ENCODE assay signal across 13 cellular contexts in the genomic region with DNA sequence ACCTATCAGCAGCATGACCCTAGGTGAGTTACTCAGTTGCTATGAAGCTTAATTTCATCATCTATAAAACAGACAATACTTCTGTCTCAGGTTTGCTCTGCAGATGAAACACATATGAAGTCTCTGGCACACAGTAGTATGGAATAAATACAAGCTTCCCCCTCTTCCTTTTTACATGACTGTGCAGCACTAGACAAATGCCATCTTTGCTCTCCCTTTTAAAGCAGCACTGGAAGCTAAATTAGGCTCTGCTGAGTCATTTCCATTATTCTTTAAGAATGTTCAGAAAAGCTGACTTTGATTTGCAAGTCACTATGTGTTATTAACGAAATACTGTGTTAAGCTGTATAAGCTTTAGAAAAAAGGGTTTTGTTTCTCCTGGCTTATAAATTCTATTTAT. TPM values are rescaled to one million over a fixed set of nuclear protein-coding genes. Genes with fewer than 3 reads are reported as not detected.
DNase-seq lines count a peak whose midpoint lies in the region; ATAC-seq and TF ChIP-seq lines count a peak whose summit lies in the region.
"Had no signal": no experiment of that assay in that cellular context is flagged by ENCODE, and none has a peak within 500 bp of the region (broad histone marks: within the 10 kb centered on the region; RNA-seq: fewer than 3 reads in every experiment).

No MANE protein-coding gene starts in this region.

- H3K27ac Mint-ChIP-seq in endothelial cell (ENCODE audit: unreplicated experiment): no peak overlapping the region
- H3K27ac Mint-ChIP-seq: naive thymus-derived CD4-positive, alpha-beta T cell had no signal

- H3K9me2 ChIP-seq in MM.1S (replicated peaks; ENCODE audit: insufficient read depth, low read length): no peaks in the 10 kb centered on the region

- H3K9me3 Mint-ChIP-seq in endothelial cell (ENCODE audit: unreplicated experiment): no peaks in the 10 kb centered on the region
- H3K9me3 Mint-ChIP-seq: naive thymus-derived CD4-positive, alpha-beta T cell had no signal

- H2AFZ ChIP-seq in MM.1S (ENCODE audit: low read length): peak overlapping the region; percentile 14; the same call in 1 of the 2 replicates

- H3K36me3 ChIP-seq in MM.1S (replicated peaks; ENCODE audit: insufficient read depth, low read length) (no peaks in the 10 kb centered on the region), testis (ENCODE audit: low read depth, missing control alignments) (no peaks in the 10 kb centered on the region)

- H3K27me3 Mint-ChIP-seq in endothelial cell (ENCODE audit: unreplicated experiment): no peaks in the 10 kb centered on the region
- H3K27me3 Mint-ChIP-seq: naive thymus-derived CD4-positive, alpha-beta T cell had no signal

- no peak overlapping the region for H3K4me3 ChIP-seq in MM.1S (ENCODE audit: low read length)
- H3K4me3 ChIP-seq in cardiac fibroblast (replicated peaks in 1 of 2; ENCODE audit: low read depth in 2 of 2, low read length in 2 of 2): no peak overlapping the region
- H3K4me3 ChIP-seq in testis: no peak overlapping the region

- no peaks in the 10 kb centered on the region for H4K20me1 ChIP-seq in MM.1S (ENCODE audit: insufficient read depth, low read length)

- no peak overlapping the region for H3K4me3 Mint-ChIP-seq in endothelial cell (ENCODE audit: unreplicated experiment)
- H3K4me3 Mint-ChIP-seq: naive thymus-derived CD4-positive, alpha-beta T cell had no signal

- H3K4me1 ChIP-seq in MM.1S (ENCODE audit: low read length) (peaks cover 18% of the 10 kb centered on the region), testis (no peaks in the 10 kb centered on the region)

- TF ChIP-seq CTCF in MM.1S (IDR thresholded peaks at IDR 0.05; ENCODE audit: low read length) (no peak), cardiac fibroblast (IDR thresholded peaks at IDR 0.05; ENCODE audit: low read depth, low read length) (no peak), testis (IDR thresholded peaks at IDR 0.05) (no peak), endothelial cell (IDR thresholded peaks at IDR 0.05; ENCODE audit: unreplicated experiment) (no peak)

- no peak overlapping the region for H3K9ac ChIP-seq in MM.1S (ENCODE audit: low read length)

- 69 to 75% methylated on average over 1 of the region's 1 CpG for WGBS in testis, 2 donors

- no peak for ATAC-seq in GM18502 (IDR thresholded peaks at IDR 0.05; ENCODE audit: poor library complexity, unreplicated experiment)
- ATAC-seq in HG03460 (IDR thresholded peaks at IDR 0.05; ENCODE audit: unreplicated experiment): no peak
- ATAC-seq: naive thymus-derived CD4-positive, alpha-beta T cell had no signal

- peaks cover 7% of the 10 kb centered on the region for H3K36me3 Mint-ChIP-seq in endothelial cell (ENCODE audit: low read depth, unreplicated experiment)

- H3K4me1 Mint-ChIP-seq in endothelial cell (ENCODE audit: unreplicated experiment): peaks cover 2% of the 10 kb centered on the region

- H3K27ac ChIP-seq in MM.1S (ENCODE audit: low read length): peak overlapping the region; percentile 14; the same call in 1 of the 2 replicates
- H3K27ac ChIP-seq in testis: no peak overlapping the region

- H3K4me2 ChIP-seq in MM.1S (ENCODE audit: low read depth, low read length): peak overlapping the region; percentile 22

- no peaks in the 10 kb centered on the region for H3K9me3 ChIP-seq in MM.1S (replicated peaks; ENCODE audit: insufficient read depth, low read length)
- no peaks in the 10 kb centered on the region for H3K9me3 ChIP-seq in testis

- no peaks in the 10 kb centered on the region for H3F3A ChIP-seq in MM.1S (ENCODE audit: insufficient read depth, low read length)

- TF ChIP-seq POLR2A in testis (IDR thresholded peaks at IDR 0.05): no peak

- no peaks in the 10 kb centered on the region for H3K79me2 ChIP-seq in MM.1S (ENCODE audit: low read length)

- intact Hi-C loops in testis (cut with DNase I; ENCODE audit: low total_unique reads): no loop called here

- peak; percentile 10 for DNase-seq in GM04504 (ENCODE audit: low read depth)
- DNase-seq in MM.1S: peak; percentile 47
- DNase-seq in cardiac fibroblast (ENCODE audit: low read depth in 2 of 2): peak; percentile 47 to 64
- peak; percentile 9 for DNase-seq in kidney tubule cell (ENCODE audit: low spot score)
- no peak for DNase-seq in testis
- no peak for DNase-seq in endothelial cell (ENCODE audit: low spot score)
- DNase-seq: activated CD4-positive, alpha-beta T cell treated with anti-CD3 and anti-CD28 coated beads for 4 hours; activated gamma-delta T cell treated with Interleukin-2 at 50 U/mL for 16 hours; naive thymus-derived CD4-positive, alpha-beta T cell; NCI-H524 treated with DMSO at 0.1 percent for 48 hours; small intestine had no signal

- H3K27me3 ChIP-seq in MM.1S (replicated peaks; ENCODE audit: insufficient read depth, low read length) (no peaks in the 10 kb centered on the region), testis (no peaks in the 10 kb centered on the region)

RNA-seq across cellular contexts. Expression of gene ANAPC16, which starts 40.6 kb away (rescaled TPM):
- total RNA-seq in testis (10 to 100 TPM; 43.8 to 47.9 TPM), endothelial cell (ENCODE audit: unreplicated experiment) (56.7 TPM)
- polyA plus RNA-seq in testis (ENCODE audit: insufficient read depth, low read depth, low replicate concordance): 96.0 TPM

RNA-seq across cellular contexts. Expression of gene ASCC1, which starts 40.9 kb away (rescaled TPM):
- total RNA-seq in testis (10 to 100 TPM; 48.8 to 58.3 TPM), endothelial cell (ENCODE audit: unreplicated experiment) (32.1 TPM)
- 47.4 TPM for polyA plus RNA-seq in testis (ENCODE audit: insufficient read depth, low read depth, low replicate concordance)

Comparison
In these comparisons a context has a peak if more than half of its experiments do, and no peak if none do; other contexts are left out.
1. DNase-seq: peak in GM04504 (single experiment), MM.1S (single experiment), cardiac fibroblast (2 of 2) and kidney tubule cell (single experiment); none in testis (single experiment) and endothelial cell (single experiment).